ENCODE assay signal across 24 cellular contexts in the genomic region with DNA sequence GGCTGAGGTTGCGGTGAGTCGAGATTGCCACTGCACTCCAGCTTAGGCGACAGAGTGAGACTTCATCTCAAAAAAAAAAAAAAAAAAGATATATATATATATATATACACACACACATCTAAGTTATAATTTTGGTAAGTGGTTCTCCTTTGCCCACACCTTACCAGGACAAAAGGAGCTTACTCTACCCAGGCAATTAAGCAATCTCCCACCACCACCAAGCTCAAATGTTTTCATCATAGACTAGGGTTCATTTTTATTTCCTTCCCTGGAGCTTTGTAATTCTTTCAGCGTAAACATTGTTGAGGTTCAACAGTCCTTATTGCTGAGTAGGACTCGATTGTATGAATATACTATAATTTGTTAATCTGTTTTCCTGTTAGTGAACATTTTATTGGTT.
"Had no signal": no experiment of that assay in that cellular context is flagged by ENCODE, and none has a peak within 500 bp of the region (broad histone marks: within the 10 kb centered on the region; RNA-seq: fewer than 3 reads in every experiment).

No MANE protein-coding gene starts in this region.

- DNase-seq: activated CD4-positive, alpha-beta T cell treated with anti-CD3 and anti-CD28 coated beads for 48 hours; activated CD4-positive, alpha-beta T cell treated with anti-CD3 and anti-CD28 coated beads, Interleukin-2, amount 50 U/mL, for 48 hours; activated gamma-delta T cell; activated naive CD4-positive, alpha-beta T cell treated with anti-CD3 and anti-CD28 coated beads, Interleukin-2, amount 10 ng/mL, durations not matched to agents 7 days and 5 days; activated naive CD8-positive, alpha-beta T cell treated with anti-CD3 and anti-CD28 coated beads, Interleukin-2, amount 50 U/mL, for 24 hours; amygdala; caudate nucleus; head of caudate nucleus; hippocampal formation; midbrain; naive thymus-derived CD4-positive, alpha-beta T cell; nucleus accumbens; pancreas; psoas muscle; stimulated activated CD4-positive, alpha-beta T cell treated with anti-CD3 and anti-CD28 coated beads, Interleukin-15, amount 100 ng/mL, for 24 hours; stimulated activated CD4-positive, alpha-beta T cell treated with anti-CD3 and anti-CD28 coated beads, Interleukin-2, amount 100 ng/mL, for 24 hours; stimulated activated naive CD4-positive, alpha-beta T cell; T-helper 9 cell had no signal

- ATAC-seq: activated CD4-positive, CD25-positive, alpha-beta regulatory T cell treated with anti-CD3 and anti-CD28 coated beads, Interleukin-2, amount 50 U/mL, for 24 hours; pancreas had no signal

- H3K4me3 Mint-ChIP-seq: activated naive CD4-positive, alpha-beta T cell treated with anti-CD3 and anti-CD28 coated beads, Interleukin-2, amount 10 ng/mL, durations not matched to agents 7 days and 5 days; activated naive CD8-positive, alpha-beta T cell treated with anti-CD3 and anti-CD28 coated beads, Interleukin-2, amount 50 U/mL, for 24 hours; naive thymus-derived CD4-positive, alpha-beta T cell; T-helper 1 cell treated with Interleukin-12 subunit alpha and Interleukin-12 subunit beta and Interleukin-4 antibody, amounts not matched to agents 30 μg/mL and 1 μg/mL, for 36 hours had no signal

- H3K27me3 ChIP-seq: pancreas, right atrium auricular region, tibial nerve had no signal

- FAIRE-seq: endothelial cell of umbilical vein, pancreas, TTC549 had no signal

- H3K27ac ChIP-seq: pancreas, psoas muscle, right atrium auricular region, tibial nerve had no signal

- H3K27me3 Mint-ChIP-seq: activated naive CD4-positive, alpha-beta T cell treated with anti-CD3 and anti-CD28 coated beads, Interleukin-2, amount 10 ng/mL, durations not matched to agents 7 days and 5 days; activated naive CD8-positive, alpha-beta T cell treated with anti-CD3 and anti-CD28 coated beads, Interleukin-2, amount 50 U/mL, for 24 hours; naive thymus-derived CD4-positive, alpha-beta T cell had no signal

- H3K9me3 ChIP-seq: pancreas, psoas muscle, right atrium auricular region had no signal

- H3K4me1 ChIP-seq: pancreas, psoas muscle, right atrium auricular region, tibial nerve had no signal

- H3K27ac Mint-ChIP-seq: activated naive CD4-positive, alpha-beta T cell treated with anti-CD3 and anti-CD28 coated beads, Interleukin-2, amount 10 ng/mL, durations not matched to agents 7 days and 5 days; T-helper 1 cell treated with Interleukin-12 subunit alpha and Interleukin-12 subunit beta and Interleukin-4 antibody, amounts not matched to agents 30 μg/mL and 1 μg/mL, for 36 hours had no signal

- H3K4me3 ChIP-seq: pancreas, psoas muscle, right atrium auricular region, tibial nerve had no signal

- H3K4me1 Mint-ChIP-seq: activated naive CD4-positive, alpha-beta T cell treated with anti-CD3 and anti-CD28 coated beads, Interleukin-2, amount 10 ng/mL, durations not matched to agents 7 days and 5 days had no signal
